In the genomic region with DNA sequence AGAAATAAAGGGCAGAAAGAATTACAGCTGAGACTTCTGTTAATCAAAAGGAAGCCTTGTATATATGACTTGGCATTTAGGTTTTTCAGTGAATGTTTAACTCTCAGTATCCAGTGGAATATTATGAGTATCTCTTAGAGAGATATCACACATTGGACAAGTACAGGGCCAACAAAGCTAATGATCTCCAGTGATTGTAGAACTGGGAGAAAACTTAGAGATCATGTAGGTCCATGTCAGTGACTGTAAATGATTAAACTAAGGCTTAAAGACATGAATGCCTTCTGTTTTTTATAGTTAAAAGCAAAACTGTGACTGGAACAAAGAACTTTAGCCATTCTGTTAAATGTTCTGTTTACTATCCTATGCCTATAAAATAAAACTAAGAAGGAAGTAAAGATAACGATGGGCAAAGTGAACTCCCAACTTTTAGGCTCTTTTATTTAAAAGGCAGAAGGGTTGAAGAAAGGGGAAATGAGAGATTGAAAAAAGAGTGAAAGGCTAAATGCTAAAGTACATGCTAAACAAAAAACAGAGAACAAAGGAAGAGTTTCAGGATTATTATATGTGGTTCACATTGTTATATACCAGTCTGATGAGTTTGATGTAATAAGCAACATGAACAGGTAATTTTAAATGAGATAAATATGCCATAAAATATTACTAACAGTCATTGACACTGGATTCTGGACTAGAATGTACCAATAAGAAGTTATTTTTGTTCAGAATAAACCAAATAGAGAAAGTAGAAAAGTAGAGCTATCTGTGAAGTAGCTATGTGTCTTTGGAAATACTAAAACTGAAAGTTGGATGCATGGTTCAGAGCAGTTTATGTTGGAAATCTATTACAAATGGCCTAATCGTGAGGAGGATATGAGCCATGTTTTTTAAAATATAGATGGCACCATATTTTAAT, we compare ENCODE assay signal across 11 cellular contexts. TPM values are rescaled to one million over a fixed set of nuclear protein-coding genes. Genes with fewer than 3 reads are reported as not detected.
A peak's percentile ranks its signal among the peaks of the same experiment; 100 is the strongest.
DNase-seq lines count a peak whose midpoint lies in the region; ATAC-seq, FAIRE-seq and TF ChIP-seq lines count a peak whose summit lies in the region.
"Had no signal": no experiment of that assay in that cellular context is flagged by ENCODE, and none has a peak within 500 bp of the region (broad histone marks: within the 10 kb centered on the region; RNA-seq: fewer than 3 reads in every experiment).

No MANE protein-coding gene starts in this region.

- no peaks in the 10 kb centered on the region for H3K27me3 ChIP-seq in transverse colon
- H3K27me3 ChIP-seq in neural progenitor cell = no peaks in the 10 kb centered on the region

- peak overlapping the region; percentile 49 to 66 (median 52) for H3K27ac ChIP-seq in transverse colon
- no peak overlapping the region for H3K27ac ChIP-seq in neural progenitor cell

- H3K4me3 ChIP-seq in transverse colon (no peak overlapping the region), neural progenitor cell (no peak overlapping the region)

- DNase-seq in activated T-cell treated with anti-CD3 and anti-CD28 coated beads, Interleukin-2, amount 50 U/mL, for 72 hours = no peak
- no peak for DNase-seq in activated T-cell treated with anti-CD3 and anti-CD28 coated beads, Interleukin-2, amount 50 U/mL, for 1 hour
- DNase-seq in RCC 7860 (ENCODE audit: low spot score) (peak; percentile 14), transverse colon (no peak), HUDEP-2 (lab: John Stamatoyannopoulos, UW; ENCODE audit: unreplicated experiment in 76 of 76) (no peak), neural progenitor cell (ENCODE audit: low spot score) (no peak), cardiac septum (ENCODE audit: low spot score) (no peak)
- DNase-seq: natural killer cell, NCI-H1436, Right ventricle myocardium superior had no signal

- FAIRE-seq in RCC 7860 (lab: Jason Lieb, UNC) = peak; percentile 86

- intact Hi-C loops in transverse colon (cut with DNase I; ENCODE audit: low total_unique reads) = no loop called here
- intact Hi-C loops in cardiac septum (cut with DNase I) = no loop called here

- H3K4me2 ChIP-seq in neural progenitor cell = no peak overlapping the region

- WGBS in transverse colon (ENCODE audit: low coverage in 1 of 2), 2 donors = 31 to 37% methylated on average over 2 of the region's 2 CpGs

- no peak for TF ChIP-seq CTCF in transverse colon (IDR thresholded peaks at IDR 0.05)
- no peak for TF ChIP-seq CTCF in neural progenitor cell (IDR thresholded peaks at IDR 0.05)

- no peak for TF ChIP-seq EP300 in transverse colon (IDR thresholded peaks at IDR 0.05; ENCODE audit: low read depth)

- no peaks in the 10 kb centered on the region for H3K79me2 ChIP-seq in neural progenitor cell (ENCODE audit: low read depth)

- H3K36me3 ChIP-seq in transverse colon (peaks cover 0 to 26% (median 5%) of the 10 kb centered on the region in 4 donors), neural progenitor cell (peaks cover 5% of the 10 kb centered on the region)

- H3K9me3 ChIP-seq in transverse colon (no peaks in the 10 kb centered on the region), neural progenitor cell (ENCODE audit: low read depth) (no peaks in the 10 kb centered on the region)

- peak overlapping the region; percentile 47 for H3K27ac Mint-ChIP-seq in activated T-cell treated with anti-CD3 and anti-CD28 coated beads, Interleukin-2, amount 50 U/mL, for 72 hours
- no peak overlapping the region for H3K27ac Mint-ChIP-seq in neural progenitor cell

- no peak overlapping the region for H3K9ac ChIP-seq in neural progenitor cell

- peaks cover 0 to 8% of the 10 kb centered on the region in 2 donors for H3K36me3 Mint-ChIP-seq in activated T-cell treated with anti-CD3 and anti-CD28 coated beads, Interleukin-2, amount 50 U/mL, for 72 hours (ENCODE audit: insufficient read depth in 2 of 2)
- H3K36me3 Mint-ChIP-seq in neural progenitor cell = peaks cover 18% of the 10 kb centered on the region

- H4K20me1 ChIP-seq in neural progenitor cell (ENCODE audit: low read depth) = no peaks in the 10 kb centered on the region

- H3K4me1 ChIP-seq in transverse colon = peaks cover 0 to 46% (median 26%) of the 10 kb centered on the region in 4 donors
- no peaks in the 10 kb centered on the region for H3K4me1 ChIP-seq in neural progenitor cell

- in situ Hi-C loops in transverse colon (cut with MboI; ENCODE audit: low pct_ligation_motif_present in 1 of 4, low pct_unique_long_range_greater_than_20kb in 1 of 4, low sequenced_read_pairs in 3 of 4) = no loop called here

- no peak overlapping the region for H3K4me3 Mint-ChIP-seq in activated T-cell treated with anti-CD3 and anti-CD28 coated beads, Interleukin-2, amount 50 U/mL, for 72 hours
- H3K4me3 Mint-ChIP-seq in neural progenitor cell = no peak overlapping the region
- H3K4me3 Mint-ChIP-seq: natural killer cell had no signal

- H2AFZ ChIP-seq in neural progenitor cell (replicated peaks) = no peak overlapping the region

- no peak for ATAC-seq in activated T-cell treated with anti-CD3 and anti-CD28 coated beads, Interleukin-2, amount 50 U/mL, for 72 hours (replicated peaks in 1 of 2)
- ATAC-seq in HG03025 (IDR thresholded peaks at IDR 0.05; ENCODE audit: low FRiP score, unreplicated experiment) = peak; percentile 47
- ATAC-seq: natural killer cell had no signal

- no peak for TF ChIP-seq POLR2A in transverse colon (IDR thresholded peaks at IDR 0.05)

- peaks cover 19% of the 10 kb centered on the region for H3K4me1 Mint-ChIP-seq in activated T-cell treated with anti-CD3 and anti-CD28 coated beads, Interleukin-2, amount 50 U/mL, for 72 hours (ENCODE audit: low read depth)
- H3K4me1 Mint-ChIP-seq in neural progenitor cell = no peaks in the 10 kb centered on the region

- H3K27me3 Mint-ChIP-seq in activated T-cell treated with anti-CD3 and anti-CD28 coated beads, Interleukin-2, amount 50 U/mL, for 72 hours (ENCODE audit: low read depth) = no peaks in the 10 kb centered on the region
- peaks cover 3% of the 10 kb centered on the region for H3K27me3 Mint-ChIP-seq in neural progenitor cell (ENCODE audit: insufficient read depth, low read depth)

- H3K9me3 Mint-ChIP-seq in activated T-cell treated with anti-CD3 and anti-CD28 coated beads, Interleukin-2, amount 50 U/mL, for 72 hours = no peaks in the 10 kb centered on the region
- H3K9me3 Mint-ChIP-seq in neural progenitor cell = no peaks in the 10 kb centered on the region
- H3K9me3 Mint-ChIP-seq: natural killer cell had no signal

- no peaks in the 10 kb centered on the region for H3F3A ChIP-seq in neural progenitor cell (ENCODE audit: low read depth)

RNA-seq across cellular contexts. Expression of a gene that starts 37.1 kb away (rescaled TPM):
- 10 to 100 TPM in 1 of 2 donors, 1 to 10 TPM in 1; 5.4 to 13.7 TPM for total RNA-seq in activated T-cell treated with anti-CD3 and anti-CD28 coated beads, Interleukin-2, amount 50 U/mL, for 72 hours
- total RNA-seq in transverse colon = 10 to 100 TPM; 23.9 to 59.9 (median 31.6) TPM
- 0.47 and 1.1 TPM in 2 replicates for total RNA-seq in neural progenitor cell (ENCODE audit: low replicate concordance)
- total RNA-seq in cardiac septum = 1.0 TPM
